2 cellular contexts compared by ENCODE assay signal in the genomic region with DNA sequence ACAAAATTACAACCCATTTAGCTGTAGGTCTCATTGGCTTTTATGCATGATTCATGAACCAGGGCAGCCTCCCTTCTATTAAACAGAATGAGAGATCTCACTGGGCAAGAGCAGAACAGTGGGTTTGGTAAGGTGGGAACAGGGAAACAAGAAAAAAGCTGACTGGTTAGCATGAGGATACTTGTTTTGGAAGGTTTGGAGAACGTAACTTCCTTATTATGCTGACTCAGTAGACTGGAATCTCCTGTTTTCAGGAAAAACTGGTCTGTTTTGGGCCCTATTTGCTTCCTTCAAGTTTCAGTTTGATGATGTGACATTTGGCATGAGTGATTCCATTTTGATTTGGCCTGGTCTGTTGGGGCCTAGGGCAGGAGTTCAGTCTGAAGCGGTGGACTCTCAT.
A peak's percentile ranks its signal among the peaks of the same experiment; 100 is the strongest.
TF ChIP-seq lines count a peak whose summit lies in the region.

No MANE protein-coding gene starts in this region.

TF ChIP-seq in endothelial cell of umbilical vein, 7 proteins besides CTCF, POLR2A, EP300 and RAD21 (continued from another document):
- TF ChIP-seq MAX (IDR thresholded peaks at IDR 0.05; ENCODE audit: insufficient read depth, insufficient read length), result no peak
- TF ChIP-seq JUN (IDR thresholded peaks at IDR 0.05; ENCODE audit: borderline replicate concordance, insufficient read depth, insufficient read length, low read depth), result peak; percentile 69

TF ChIP-seq in SK-N-SH treated with all-trans-retinoic acid at 6 μM for 48 hours, 23 proteins besides CTCF, POLR2A, EP300 and RAD21 (continued from another document):
- TF ChIP-seq, protein P1, sequence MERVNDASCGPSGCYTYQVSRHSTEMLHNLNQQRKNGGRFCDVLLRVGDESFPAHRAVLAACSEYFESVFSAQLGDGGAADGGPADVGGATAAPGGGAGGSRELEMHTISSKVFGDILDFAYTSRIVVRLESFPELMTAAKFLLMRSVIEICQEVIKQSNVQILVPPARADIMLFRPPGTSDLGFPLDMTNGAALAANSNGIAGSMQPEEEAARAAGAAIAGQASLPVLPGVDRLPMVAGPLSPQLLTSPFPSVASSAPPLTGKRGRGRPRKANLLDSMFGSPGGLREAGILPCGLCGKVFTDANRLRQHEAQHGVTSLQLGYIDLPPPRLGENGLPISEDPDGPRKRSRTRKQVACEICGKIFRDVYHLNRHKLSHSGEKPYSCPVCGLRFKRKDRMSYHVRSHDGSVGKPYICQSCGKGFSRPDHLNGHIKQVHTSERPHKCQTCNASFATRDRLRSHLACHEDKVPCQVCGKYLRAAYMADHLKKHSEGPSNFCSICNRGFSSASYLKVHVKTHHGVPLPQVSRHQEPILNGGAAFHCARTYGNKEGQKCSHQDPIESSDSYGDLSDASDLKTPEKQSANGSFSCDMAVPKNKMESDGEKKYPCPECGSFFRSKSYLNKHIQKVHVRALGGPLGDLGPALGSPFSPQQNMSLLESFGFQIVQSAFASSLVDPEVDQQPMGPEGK (CRISPR knock-in tag; IDR thresholded peaks at IDR 0.05; ENCODE audit: borderline replicate concordance), result no peak
- no peak for TF ChIP-seq CSDC2 (CRISPR knock-in tag; IDR thresholded peaks at IDR 0.05)
- TF ChIP-seq GLIS3 (CRISPR knock-in tag; IDR thresholded peaks at IDR 0.05), result no peak
- TF ChIP-seq, protein P2, sequence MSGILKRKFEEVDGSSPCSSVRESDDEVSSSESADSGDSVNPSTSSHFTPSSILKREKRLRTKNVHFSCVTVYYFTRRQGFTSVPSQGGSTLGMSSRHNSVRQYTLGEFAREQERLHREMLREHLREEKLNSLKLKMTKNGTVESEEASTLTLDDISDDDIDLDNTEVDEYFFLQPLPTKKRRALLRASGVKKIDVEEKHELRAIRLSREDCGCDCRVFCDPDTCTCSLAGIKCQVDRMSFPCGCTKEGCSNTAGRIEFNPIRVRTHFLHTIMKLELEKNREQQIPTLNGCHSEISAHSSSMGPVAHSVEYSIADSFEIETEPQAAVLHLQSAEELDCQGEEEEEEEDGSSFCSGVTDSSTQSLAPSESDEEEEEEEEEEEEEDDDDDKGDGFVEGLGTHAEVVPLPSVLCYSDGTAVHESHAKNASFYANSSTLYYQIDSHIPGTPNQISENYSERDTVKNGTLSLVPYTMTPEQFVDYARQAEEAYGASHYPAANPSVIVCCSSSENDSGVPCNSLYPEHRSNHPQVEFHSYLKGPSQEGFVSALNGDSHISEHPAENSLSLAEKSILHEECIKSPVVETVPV (CRISPR knock-in tag; IDR thresholded peaks at IDR 0.05), result no peak
- no peak for TF ChIP-seq ZNF565 (CRISPR knock-in tag; conservative IDR thresholded peaks at IDR 0.05; ENCODE audit: low read depth)
- TF ChIP-seq POU6F1 (CRISPR knock-in tag; IDR thresholded peaks at IDR 0.05; ENCODE audit: borderline replicate concordance, low read depth), result no peak
- no peak for TF ChIP-seq BACH2 (CRISPR knock-in tag; IDR thresholded peaks at IDR 0.05; ENCODE audit: borderline replicate concordance)
- TF ChIP-seq CREB5 (CRISPR knock-in tag; IDR thresholded peaks at IDR 0.05; ENCODE audit: low read depth), result no peak
- no peak for TF ChIP-seq TCF4 (CRISPR knock-in tag; IDR thresholded peaks at IDR 0.05; ENCODE audit: borderline replicate concordance)
